ENCODE assay signal across 25 cellular contexts in genomic region chr7:148124477-148124876, GRCh38.
"Had no signal": no experiment of that assay in that cellular context is flagged by ENCODE, and none has a peak within 500 bp of the region (broad histone marks: within the 10 kb centered on the region; RNA-seq: fewer than 3 reads in every experiment).

No MANE protein-coding gene starts in this region.

- H3K4me3 ChIP-seq: neural progenitor cell, ovary, psoas muscle, right lobe of liver, skin epidermis, smooth muscle cell, spleen, suprapubic skin, testis, tibial artery, transverse colon, upper lobe of right lung, uterus had no signal

- DNase-seq: natural killer cell; occipital lobe; ovary; psoas muscle; right cardiac atrium; right lobe of liver; spleen; stimulated activated CD4-positive, alpha-beta T cell treated with anti-CD3 and anti-CD28 coated beads, Interleukin-12 subunit alpha, Interleukin-12 subunit beta, amount 100 ng/mL, for 4 hours; stimulated activated CD4-positive, alpha-beta T cell treated with anti-CD3 and anti-CD28 coated beads, Interleukin-1b, Interleukin-23, amount 100 ng/mL, for 48 hours; stimulated activated CD4-positive, alpha-beta T cell treated with anti-CD3 and anti-CD28 coated beads, Interleukin-4, amount 100 ng/mL, for 1 hour; stimulated activated CD4-positive, alpha-beta T cell treated with anti-CD3 and anti-CD28 coated beads, Interleukin-4, amount 100 ng/mL, for 4 hours; stimulated activated CD8-positive, alpha-beta memory T cell treated with anti-CD3 and anti-CD28 coated beads, Interleukin-4, amount 100 ng/mL, for 48 hours; stimulated activated naive CD4-positive, alpha-beta T cell; stimulated activated naive CD8-positive, alpha-beta T cell treated with anti-CD3 and anti-CD28 coated beads, Interleukin-15, amount 100 ng/mL, for 72 hours; stimulated activated naive CD8-positive, alpha-beta T cell treated with anti-CD3 and anti-CD28 coated beads, Interleukin-15, Interleukin-2, amounts not matched to agents 100 U/mL and 50 U/mL, for 24 hours; substantia nigra; testis; tibial artery; transverse colon; upper lobe of right lung; uterus had no signal

- ATAC-seq: natural killer cell; psoas muscle; right cardiac atrium; right lobe of liver; stimulated activated naive CD8-positive, alpha-beta T cell treated with anti-CD3 and anti-CD28 coated beads, Interleukin-15, amount 100 ng/mL, for 72 hours; stimulated activated naive CD8-positive, alpha-beta T cell treated with anti-CD3 and anti-CD28 coated beads, Interleukin-15, Interleukin-2, amounts not matched to agents 100 U/mL and 50 U/mL, for 24 hours; upper lobe of right lung had no signal
